33 cellular contexts compared by ENCODE assay signal in genomic region chr20:11352041-11352440, GRCh38.
DNase-seq lines count a peak whose midpoint lies in the region; TF ChIP-seq lines count a peak whose summit lies in the region.
"Had no signal": no experiment of that assay in that cellular context is flagged by ENCODE, and none has a peak within 500 bp of the region (broad histone marks: within the 10 kb centered on the region; RNA-seq: fewer than 3 reads in every experiment).

No MANE protein-coding gene starts in this region.

- H4K8ac ChIP-seq in neuronal stem cell (ENCODE audit: low read depth, low read length), result no peak overlapping the region

- H2BK120ac ChIP-seq in neuronal stem cell (ENCODE audit: low read depth, low read length), result no peak overlapping the region

- H2BK12ac ChIP-seq in neuronal stem cell (ENCODE audit: low read length), result no peak overlapping the region

- no peak overlapping the region for H2BK5ac ChIP-seq in neuronal stem cell (ENCODE audit: low read length)

- H3K9me3 ChIP-seq in neuronal stem cell (replicated peaks in 1 of 2; ENCODE audit: control insufficient read depth in 2 of 2, insufficient read depth in 1 of 2, low read depth in 1 of 2, low read length in 2 of 2), result peaks cover 3 to 7% of the 10 kb centered on the region in 2 donors
- no peaks in the 10 kb centered on the region; the same call in 1 of the 2 replicates for H3K9me3 ChIP-seq in MG63
- H3K9me3 ChIP-seq: adrenal gland, lower lobe of right lung, prostate gland, right lobe of liver, thoracic aorta had no signal

- no peak overlapping the region for H4K91ac ChIP-seq in neuronal stem cell (ENCODE audit: low read depth, low read length, poor library complexity)

- H3K23ac ChIP-seq in neuronal stem cell (ENCODE audit: low read depth, low read length, poor library complexity), result no peak overlapping the region

- no peak overlapping the region for H2BK15ac ChIP-seq in neuronal stem cell (ENCODE audit: low read length)

- TF ChIP-seq CTCF in GM13977 (IDR thresholded peaks at IDR 0.05; ENCODE audit: extremely low read depth, insufficient read depth, missing control alignments), result no peak

- H3K4me3 ChIP-seq in neuronal stem cell (ENCODE audit: low read length in 2 of 2) (no peak overlapping the region), MG63 (no peak overlapping the region)
- H3K4me3 ChIP-seq: adrenal gland, esophagus squamous epithelium, heart right ventricle, lower lobe of right lung, PC-9, prostate gland, right lobe of liver, thoracic aorta had no signal

- no peak overlapping the region for H3K14ac ChIP-seq in neuronal stem cell (ENCODE audit: low read length)

- no peaks in the 10 kb centered on the region for H3K79me1 ChIP-seq in neuronal stem cell (ENCODE audit: low read depth, low read length)

- no peak overlapping the region for H2AFZ ChIP-seq in neuronal stem cell (ENCODE audit: low read length)
- H2AFZ ChIP-seq: PC-9 had no signal

- H3K4ac ChIP-seq in neuronal stem cell (ENCODE audit: low read length), result no peak overlapping the region

- DNase-seq in NCI-H2029 treated with DMSO at 0.1 percent for 48 hours (lab: John Stamatoyannopoulos, UW), result peak; percentile 56
- no peak for DNase-seq in NCI-H2029 (lab: John Stamatoyannopoulos, UW)
- DNase-seq in NCI-H1436 (lab: John Stamatoyannopoulos, UW), result peak; percentile 15
- peak; percentile 74 for DNase-seq in NCI-H748 treated with DMSO at 0.1 percent for 48 hours (lab: John Stamatoyannopoulos, UW)
- peak; percentile 32 for DNase-seq in neuronal stem cell (ENCODE audit: low spot score)
- no peak for DNase-seq in MG63
- no peak for DNase-seq in GM13977 (ENCODE audit: low spot score)
- DNase-seq in SKM-1 treated with dmso at 0.1 percent for 144 hours (lab: John Stamatoyannopoulos, UW; ENCODE audit: unreplicated experiment), result no peak
- DNase-seq: activated CD4-positive, alpha-beta memory T cell treated with anti-CD3 and anti-CD28 coated beads, Interleukin-2, amount 10 ng/mL, durations not matched to agents 7 days and 5 days; activated CD4-positive, CD25-positive, alpha-beta regulatory T cell treated with anti-CD3 and anti-CD28 coated beads, Interleukin-2, amount 50 U/mL, for 72 hours; activated CD8-positive, alpha-beta memory T cell treated with anti-CD3 and anti-CD28 coated beads, Interleukin-2, amount 50 U/mL, for 48 hours; activated naive CD4-positive, alpha-beta T cell treated with anti-CD3 and anti-CD28 coated beads for 36 hours; adrenal gland; brain microvascular endothelial cell; CD4-positive, CD25-positive, alpha-beta regulatory T cell; cerebellar nuclear complex; dermis blood vessel endothelial cell; EL; esophagus squamous epithelium; foreskin keratinocyte; H7; heart right ventricle; kidney glomerular epithelial cell; lower lobe of right lung; midbrain; naive B cell; NCI-H2081; nucleus accumbens; PC-9; right lobe of liver; stimulated activated naive CD8-positive, alpha-beta T cell treated with anti-CD3 and anti-CD28 coated beads, Interleukin-15, amount 100 ng/mL, for 72 hours had no signal

- H3K27ac ChIP-seq in neuronal stem cell (replicated peaks; ENCODE audit: low read length), result peak overlapping the region; percentile 94
- H3K27ac ChIP-seq: adrenal gland, brain microvascular endothelial cell, esophagus squamous epithelium, foreskin keratinocyte, heart right ventricle, lower lobe of right lung, PC-9, prostate gland, right lobe of liver, thoracic aorta had no signal

- H3K9ac ChIP-seq in neuronal stem cell (ENCODE audit: low read depth, low read length, poor library complexity), result no peak overlapping the region

- H3K4me1 ChIP-seq in neuronal stem cell (ENCODE audit: control insufficient read depth in 2 of 2, insufficient read depth in 1 of 2, low read depth in 1 of 2, low read length in 2 of 2), result peaks cover 17 to 27% of the 10 kb centered on the region in 2 donors
- H3K4me1 ChIP-seq: adrenal gland, lower lobe of right lung, prostate gland, right lobe of liver had no signal

- no peak overlapping the region for H2AK5ac ChIP-seq in neuronal stem cell (ENCODE audit: low read depth, low read length)

- H3K36me3 ChIP-seq in neuronal stem cell (replicated peaks in 1 of 2; ENCODE audit: control insufficient read depth in 2 of 2, insufficient read depth in 2 of 2, low read length in 2 of 2) (no peaks in the 10 kb centered on the region), MG63 (no peaks in the 10 kb centered on the region)
- H3K36me3 ChIP-seq: adrenal gland, brain microvascular endothelial cell, esophagus squamous epithelium, heart right ventricle, lower lobe of right lung, prostate gland, right lobe of liver, thoracic aorta had no signal

- H3K18ac ChIP-seq in neuronal stem cell (ENCODE audit: low read length), result no peak overlapping the region

- in situ Hi-C loops in GM13977 (cut with MboI; ENCODE audit: low pct_unique_long_range_greater_than_20kb, low sequenced_read_pairs, unreplicated experiment), result no loop called here

- H3K27me3 ChIP-seq in neuronal stem cell (ENCODE audit: control insufficient read depth in 3 of 3, insufficient read depth in 3 of 3, low read depth in 1 of 3, low read length in 3 of 3), result no peaks in the 10 kb centered on the region
- no peaks in the 10 kb centered on the region for H3K27me3 ChIP-seq in MG63
- H3K27me3 ChIP-seq: adrenal gland, brain microvascular endothelial cell, esophagus squamous epithelium, foreskin keratinocyte, heart right ventricle, right lobe of liver had no signal

- no peak overlapping the region for H3K4me2 ChIP-seq in neuronal stem cell (ENCODE audit: insufficient read depth, low read length, poor library complexity, severe bottlenecking)
- H3K4me2 ChIP-seq: PC-9 had no signal

Comparison
In these comparisons a context has a peak if more than half of its experiments do, and no peak if none do; other contexts are left out.
1. DNase-seq: peak in NCI-H2029 treated with DMSO at 0.1 percent for 48 hours (single experiment), NCI-H1436 (single experiment), NCI-H748 treated with DMSO at 0.1 percent for 48 hours (single experiment) and neuronal stem cell (single experiment); none in NCI-H2029 (single experiment), MG63 (single experiment), GM13977 (single experiment) and SKM-1 treated with dmso at 0.1 percent for 144 hours (single experiment).